Comparison of ENCODE assay signal across 8 cellular contexts in genomic region chrX:2710041-2710471, GRCh38. TPM values are rescaled to one million over a fixed set of nuclear protein-coding genes. Genes with fewer than 3 reads are reported as not detected.
DNase-seq lines count a peak whose midpoint lies in the region; ATAC-seq, FAIRE-seq and TF ChIP-seq lines count a peak whose summit lies in the region.

No MANE protein-coding gene starts in this region.

- H3K27me3 ChIP-seq in Karpas-422 (ENCODE audit: low read length) (no peaks in the 10 kb centered on the region), brain microvascular endothelial cell (replicated peaks) (no peaks in the 10 kb centered on the region), HepG2 (ENCODE audit: control insufficient read depth in 1 of 2, insufficient read depth in 2 of 2, low read length in 2 of 2) (no peaks in the 10 kb centered on the region), transverse colon (no peaks in the 10 kb centered on the region)

- H3K4me1 ChIP-seq in Karpas-422 (ENCODE audit: low read length) (peaks cover 41% of the 10 kb centered on the region), HepG2 (ENCODE audit: insufficient read depth, low read length) (peaks cover 32% of the 10 kb centered on the region), transverse colon (peaks cover 22 to 67% (median 47%) of the 10 kb centered on the region in 4 donors)

- no peak for FAIRE-seq in HepG2 (lab: Jason Lieb, UNC)

- ATAC-seq in HepG2: no peak
- no peak for ATAC-seq in GM19467 (IDR thresholded peaks at IDR 0.05; ENCODE audit: unreplicated experiment)

- BruUV-seq in HepG2 (replicated peaks; lab: Mats Ljungman, UMichigan): no TSS peak

- H3K27ac ChIP-seq in Karpas-422 (ENCODE audit: low read length) (0 out of 2 replicates have a peak overlapping the region, but pooled peaks have one; percentile 13), brain microvascular endothelial cell (peak overlapping the region; percentile 94), HepG2 (ENCODE audit: extremely low read length, insufficient read depth, low read length) (no peak overlapping the region), transverse colon (peak overlapping the region; percentile 66 to 84 (median 76))

- intact Hi-C loops in HepG2 (cut with micrococcal nuclease; ENCODE audit: unreplicated experiment): no loop called here
- intact Hi-C loops in transverse colon (cut with DNase I; ENCODE audit: low total_unique reads): no loop called here

- no peaks in the 10 kb centered on the region for H3K9me2 ChIP-seq in Karpas-422 (replicated peaks; ENCODE audit: insufficient read depth, low read length)

- H3K36me3 ChIP-seq in Karpas-422 (ENCODE audit: insufficient read depth, low read length) (no peaks in the 10 kb centered on the region), brain microvascular endothelial cell (replicated peaks) (peaks cover 11% of the 10 kb centered on the region), HepG2 (replicated peaks in 1 of 2; ENCODE audit: control insufficient read depth in 1 of 2, insufficient read depth in 2 of 2, low read length in 2 of 2) (peaks cover 7 to 27% of the 10 kb centered on the region in 2 experiments; a peak in 4 of 5 replicates), transverse colon (peaks cover 0 to 6% (median 0%) of the 10 kb centered on the region in 4 donors)

- TF ChIP-seq EP300 in HepG2 (IDR thresholded peaks at IDR 0.05; ENCODE audit: low read depth in 2 of 2, low read length in 2 of 2): no peak
- no peak for TF ChIP-seq EP300 in HepG2 (CRISPR knock-in tag; IDR thresholded peaks at IDR 0.05; ENCODE audit: borderline replicate concordance)
- no peak for TF ChIP-seq EP300 in transverse colon (IDR thresholded peaks at IDR 0.05; ENCODE audit: low read depth)

- H3K4me2 ChIP-seq in Karpas-422 (ENCODE audit: low read depth, low read length, poor library complexity, severe bottlenecking) (peak overlapping the region; percentile 32), HepG2 (ENCODE audit: low read depth, low read length) (no peak overlapping the region)

- H3K9ac ChIP-seq in Karpas-422 (ENCODE audit: low read length): no peak overlapping the region
- H3K9ac ChIP-seq in HepG2 (ENCODE audit: insufficient read depth, low read depth, low read length): no peak overlapping the region

- DNase-seq in AG20443 (ENCODE audit: low spot score) (peak; percentile 63), Karpas-422 (no peak), brain microvascular endothelial cell (peak; percentile 78), HepG2 (ENCODE audit: low spot score) (no peak), transverse colon (peak; percentile 26), NCI-H748 treated with DMSO at 0.1 percent for 48 hours (lab: John Stamatoyannopoulos, UW) (no peak), NCI-H1105 (lab: John Stamatoyannopoulos, UW) (no peak)

- no peak overlapping the region for H3K4me3 ChIP-seq in Karpas-422 (ENCODE audit: low read length)
- H3K4me3 ChIP-seq in brain microvascular endothelial cell (ENCODE audit: low read depth, low read length): peak overlapping the region; percentile 26
- H3K4me3 ChIP-seq in HepG2 (replicated peaks in 1 of 3; ENCODE audit: insufficient read depth in 1 of 3, low read depth in 2 of 3, low read length in 3 of 3): no peak overlapping the region
- H3K4me3 ChIP-seq in transverse colon: peak overlapping the region in 1 of 4 donors; percentile 15

- POLR2A ChIA-PET in HepG2 (lab: Yijun Ruan, JAX): no interaction called here

- WGBS in HepG2 (ENCODE audit: low lambda C conversion rate): 88% methylated on average over 10 of the region's 10 CpGs
- 9 to 22% methylated on average over 7 to 10 of the region's 10 CpGs for WGBS in transverse colon (ENCODE audit: low coverage in 1 of 2), 2 donors

- H3K79me2 ChIP-seq in Karpas-422 (ENCODE audit: low read length) (no peaks in the 10 kb centered on the region), HepG2 (ENCODE audit: insufficient read depth, low read length) (peaks cover 61% of the 10 kb centered on the region)

- TF ChIP-seq POLR2A in HepG2 (IDR thresholded peaks at IDR 0.05; ENCODE audit: insufficient read depth in 1 of 2, low read depth in 2 of 2, low read length in 2 of 2) (no peak), transverse colon (IDR thresholded peaks at IDR 0.05) (no peak)

- H2AFZ ChIP-seq in Karpas-422 (ENCODE audit: low read length) (no peak overlapping the region), HepG2 (ENCODE audit: low read length) (no peak overlapping the region)

- TF ChIP-seq RAD21 in HepG2 (CRISPR knock-in tag; IDR thresholded peaks at IDR 0.05): no peak

- H3K9me3 ChIP-seq in Karpas-422 (ENCODE audit: low read length) (no peaks in the 10 kb centered on the region), HepG2 (ENCODE audit: low read length) (no peaks in the 10 kb centered on the region), transverse colon (no peaks in the 10 kb centered on the region)

- in situ Hi-C loops in brain microvascular endothelial cell (cut with HindIII; ENCODE audit: low pct_ligation_motif_present, low sequenced_read_pairs): no loop called here
- in situ Hi-C loops in HepG2 (cut with HindIII; ENCODE audit: extremely low pct_ligation_motif_present, low pct_unique_long_range_greater_than_20kb): no loop called here
- in situ Hi-C loops in transverse colon (cut with MboI; ENCODE audit: low pct_ligation_motif_present in 1 of 4, low pct_unique_long_range_greater_than_20kb in 1 of 4, low sequenced_read_pairs in 3 of 4): no loop called here

- CTCF ChIA-PET in HepG2 (lab: Yijun Ruan, JAX; ENCODE audit: low intra/inter-chr PET ratio, low total read pairs): no interaction called here

- TF ChIP-seq CTCF in brain microvascular endothelial cell (IDR thresholded peaks at IDR 0.05; ENCODE audit: low read depth, low read length, missing control alignments): no peak
- no peak for TF ChIP-seq CTCF in HepG2 (CRISPR knock-in tag; IDR thresholded peaks at IDR 0.05)
- TF ChIP-seq CTCF in transverse colon (IDR thresholded peaks at IDR 0.05): no peak

- H4K20me1 ChIP-seq in Karpas-422 (ENCODE audit: insufficient read depth, low read depth, low read length) (no peaks in the 10 kb centered on the region), HepG2 (ENCODE audit: insufficient read depth, low read length) (no peaks in the 10 kb centered on the region; the same call in 1 of the 2 replicates)

TF ChIP-seq in HepG2, 621 proteins besides CTCF, POLR2A, EP300 and RAD21:
- TF ChIP-seq ZNF484 (CRISPR knock-in tag; IDR thresholded peaks at IDR 0.05; ENCODE audit: borderline replicate concordance, low read depth): no peak
- TF ChIP-seq FOSL2 (CRISPR knock-in tag; IDR thresholded peaks at IDR 0.05): 0 out of 2 replicates have a peak, but pooled peaks have one; percentile 6

RNA-seq across cellular contexts. Expression of gene CD99, which starts 19.0 kb away (rescaled TPM):
- total RNA-seq in Karpas-422 (2014; rRNA removed; shearing (Covaris generic); ENCODE audit: low replicate concordance): 24.9 and 51.3 TPM in 2 replicates
- total RNA-seq in HepG2 (2016; rRNA removed; fragmentation: Illumina TruSeq; extraction: Trizol) (57.9 and 111 TPM in 2 replicates), transverse colon (100 to 1,000 TPM; 134 to 178 (median 143) TPM)
- total RNA-seq in HepG2 (2016; cell fraction: cytosol; rRNA removed; fragmentation: Illumina TruSeq; extraction: Trizol; ENCODE audit: low read depth): 64.5 and 76.9 TPM in 2 replicates
- total RNA-seq in HepG2 (2016; cell fraction: insoluble cytoplasmic fraction; rRNA removed; fragmentation: Illumina TruSeq; extraction: Trizol): 52.0 and 103 TPM in 2 replicates
- total RNA-seq in HepG2 (2016; cell fraction: membrane; rRNA removed; fragmentation: Illumina TruSeq; extraction: Trizol): 78.1 and 98.3 TPM in 2 replicates
- total RNA-seq in HepG2 (2016; cell fraction: nucleus; rRNA removed; fragmentation: Illumina TruSeq; extraction: Trizol): 96.6 and 113 TPM in 2 replicates
- 77.7 and 78.8 TPM in 2 replicates for polyA plus RNA-seq in HepG2 (2011; rRNA removed)
- polyA plus RNA-seq in HepG2 (2011; cell fraction: cytosol; rRNA removed): 125 and 154 TPM in 2 replicates
- 95.3 and 97.6 TPM in 2 replicates for polyA plus RNA-seq in HepG2 (2011; cell fraction: nucleus; rRNA removed)
- 165 and 308 TPM in 2 replicates for polyA plus RNA-seq in HepG2 (2012)
- 210 and 248 TPM in 2 replicates for polyA plus RNA-seq in HepG2 (2016; cell fraction: cytosol; fragmentation: Illumina TruSeq; extraction: Trizol; ENCODE audit: low read depth)
- polyA plus RNA-seq in HepG2 (2016; cell fraction: insoluble cytoplasmic fraction; fragmentation: Illumina TruSeq; extraction: Trizol; ENCODE audit: low read depth): 125 and 147 TPM in 2 replicates
- polyA plus RNA-seq in HepG2 (2016; cell fraction: membrane; fragmentation: Illumina TruSeq; extraction: Trizol; ENCODE audit: low read depth): 191 and 218 TPM in 2 replicates
- polyA plus RNA-seq in HepG2 (2016; cell fraction: nucleus; fragmentation: Illumina TruSeq; extraction: Trizol; ENCODE audit: insufficient read depth, low read depth): 304 and 330 TPM in 2 replicates
- 27.9 and 30.5 TPM in 2 replicates for polyA minus RNA-seq in HepG2 (2011; rRNA and poly(A)+ RNA removed; ENCODE audit: low replicate concordance)
- 59.3 and 60.8 TPM in 2 replicates for polyA minus RNA-seq in HepG2 (2011; cell fraction: cytosol; rRNA and poly(A)+ RNA removed)
- 32.6 TPM in 2 replicates for polyA minus RNA-seq in HepG2 (2011; cell fraction: nucleus; rRNA and poly(A)+ RNA removed)

RNA-seq across cellular contexts. Expression of gene XG, which starts 41.8 kb away (rescaled TPM):
- total RNA-seq in Karpas-422 (2014; rRNA removed; shearing (Covaris generic); ENCODE audit: low replicate concordance): not detected in 2 replicates
- total RNA-seq in HepG2 (2016; rRNA removed; fragmentation: Illumina TruSeq; extraction: Trizol): not detected in 2 replicates
- not detected in 2 replicates for total RNA-seq in HepG2 (2016; cell fraction: cytosol; rRNA removed; fragmentation: Illumina TruSeq; extraction: Trizol; ENCODE audit: low read depth)
- not detected in 2 replicates for total RNA-seq in HepG2 (2016; cell fraction: insoluble cytoplasmic fraction; rRNA removed; fragmentation: Illumina TruSeq; extraction: Trizol)
- not detected in 2 replicates for total RNA-seq in HepG2 (2016; cell fraction: membrane; rRNA removed; fragmentation: Illumina TruSeq; extraction: Trizol)
- not detected in 2 replicates for total RNA-seq in HepG2 (2016; cell fraction: nucleus; rRNA removed; fragmentation: Illumina TruSeq; extraction: Trizol)
- polyA plus RNA-seq in HepG2 (2011; rRNA removed): not detected in 2 replicates
- polyA plus RNA-seq in HepG2 (2011; cell fraction: cytosol; rRNA removed): not detected in 2 replicates
- not detected in 2 replicates for polyA plus RNA-seq in HepG2 (2011; cell fraction: nucleus; rRNA removed)
- 0.07 TPM in 1 of 2 replicates, not detected in the other for polyA plus RNA-seq in HepG2 (2012)
- polyA plus RNA-seq in HepG2 (2016; cell fraction: cytosol; fragmentation: Illumina TruSeq; extraction: Trizol; ENCODE audit: low read depth): not detected in 2 replicates
- polyA plus RNA-seq in HepG2 (2016; cell fraction: insoluble cytoplasmic fraction; fragmentation: Illumina TruSeq; extraction: Trizol; ENCODE audit: low read depth): not detected in 2 replicates
- polyA plus RNA-seq in HepG2 (2016; cell fraction: membrane; fragmentation: Illumina TruSeq; extraction: Trizol; ENCODE audit: low read depth): not detected in 2 replicates
- not detected in 2 replicates for polyA plus RNA-seq in HepG2 (2016; cell fraction: nucleus; fragmentation: Illumina TruSeq; extraction: Trizol; ENCODE audit: insufficient read depth, low read depth)
- polyA minus RNA-seq in HepG2 (2011; rRNA and poly(A)+ RNA removed; ENCODE audit: low replicate concordance): not detected in 2 replicates
- polyA minus RNA-seq in HepG2 (2011; cell fraction: cytosol; rRNA and poly(A)+ RNA removed): not detected in 2 replicates
- polyA minus RNA-seq in HepG2 (2011; cell fraction: nucleus; rRNA and poly(A)+ RNA removed): not detected in 2 replicates
- total RNA-seq in transverse colon: under 1 TPM in 1 of 4 donors, not detected in 3; 0.41 TPM

Comparison
In these comparisons a context has a peak if more than half of its experiments do, and no peak if none do; other contexts are left out.
1. DNase-seq: peak in AG20443 (single experiment), brain microvascular endothelial cell (single experiment) and transverse colon (single experiment); none in Karpas-422 (single experiment), HepG2 (single experiment), NCI-H748 treated with DMSO at 0.1 percent for 48 hours (single experiment) and NCI-H1105 (single experiment).